ENCODE assay signal across 8 cellular contexts in genomic region chr20:5126512-5127203, GRCh38. TPM values are rescaled to one million over a fixed set of nuclear protein-coding genes. Genes with fewer than 3 reads are reported as not detected.
DNase-seq lines count a peak whose midpoint lies in the region; ATAC-seq and TF ChIP-seq lines count a peak whose summit lies in the region.

TSS of gene CDS2 (plus strand) at chr20:5127008. CDS start at chr20:5127093, 85 bp downstream.

- ATAC-seq in HG02623 (IDR thresholded peaks at IDR 0.05; ENCODE audit: unreplicated experiment): peak; percentile 88
- peak; percentile 88 to 92 for ATAC-seq in activated naive CD4-positive, alpha-beta T cell treated with anti-CD3 and anti-CD28 coated beads, Interleukin-2, amount 50 U/mL, for 72 hours

- H3K4me3 ChIP-seq in GM12864 (ENCODE audit: low read depth, low read length): peak within 1 kb of the TSS; percentile 78

- no peaks in the 10 kb centered on the region for H3K9me3 Mint-ChIP-seq in activated naive CD4-positive, alpha-beta T cell treated with anti-CD3 and anti-CD28 coated beads, Interleukin-2, amount 50 U/mL, for 72 hours

- peak; percentile 38 for TF ChIP-seq CTCF in GM12864 (IDR thresholded peaks at IDR 0.05; ENCODE audit: low read depth, low read length, missing control alignments)

- H3K27ac Mint-ChIP-seq in activated naive CD4-positive, alpha-beta T cell treated with anti-CD3 and anti-CD28 coated beads, Interleukin-2, amount 50 U/mL, for 72 hours: peak within 1 kb of the TSS; percentile 96 to 97

- peak; percentile 97 for DNase-seq in GM12864 (ENCODE audit: low read depth)
- DNase-seq in NCI-H1092 treated with DMSO at 0.1 percent for 48 hours (lab: John Stamatoyannopoulos, UW): peak; percentile 99
- DNase-seq in SKM-1 (lab: John Stamatoyannopoulos, UW; ENCODE audit: unreplicated experiment): peak; percentile 79
- DNase-seq in activated naive CD4-positive, alpha-beta T cell treated with anti-CD3 and anti-CD28 coated beads, Interleukin-2, amount 50 U/mL, for 72 hours (ENCODE audit: low spot score in 2 of 2): peak; percentile 99
- peak; percentile 85 for DNase-seq in glomerular endothelial cell (ENCODE audit: extremely low read depth, low read depth, low spot score)
- DNase-seq in occipital lobe (lab: John Stamatoyannopoulos, UW): peak; percentile 99

- H3K27ac ChIP-seq in temporal lobe (ENCODE audit: low read depth, low read length): peak within 1 kb of the TSS; percentile 93

- H3K36me3 Mint-ChIP-seq in activated naive CD4-positive, alpha-beta T cell treated with anti-CD3 and anti-CD28 coated beads, Interleukin-2, amount 50 U/mL, for 72 hours: peaks cover 13 to 28% of the 10 kb centered on the region in 2 donors

RNA-seq across cellular contexts. Expression of gene CDS2, which starts in this region (rescaled TPM):
- 10 to 100 TPM; 40.3 to 40.8 TPM for total RNA-seq in activated naive CD4-positive, alpha-beta T cell treated with anti-CD3 and anti-CD28 coated beads, Interleukin-2, amount 50 U/mL, for 72 hours
- total RNA-seq in glomerular endothelial cell (27.5 and 39.3 TPM in 2 replicates), occipital lobe (67.2 TPM), temporal lobe (54.3 TPM)

Comparison
In these comparisons a context has a peak if more than half of its experiments do, and no peak if none do; other contexts are left out.
1. Peak in every context shown above with its lines: DNase-seq, ATAC-seq, H3K4me3 ChIP-seq and H3K27ac ChIP-seq.